ENCODE assay signal across 26 cellular contexts in the genomic region with DNA sequence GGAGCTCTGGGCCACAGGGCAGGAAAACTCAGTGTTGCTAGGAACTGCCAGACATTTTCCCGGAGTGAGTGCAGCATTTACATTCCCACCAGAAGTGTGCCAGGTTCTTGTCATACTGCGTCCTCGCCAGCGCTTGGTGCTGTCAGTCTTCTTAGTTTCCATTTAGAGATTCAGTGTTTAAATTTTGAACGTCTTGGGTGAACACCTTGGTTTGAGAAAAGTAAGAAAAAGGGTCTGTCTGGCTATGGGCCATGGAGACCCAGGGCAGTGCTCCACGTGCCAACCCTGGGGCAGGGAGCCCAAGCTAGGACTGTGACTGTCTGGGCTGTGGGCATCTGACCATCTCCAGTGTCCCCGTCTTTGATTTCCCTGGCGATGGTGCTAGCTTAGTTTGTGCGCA. TPM values are rescaled to one million over a fixed set of nuclear protein-coding genes. Genes with fewer than 3 reads are reported as not detected.
"Had no signal": no experiment of that assay in that cellular context is flagged by ENCODE, and none has a peak within 500 bp of the region (broad histone marks: within the 10 kb centered on the region; RNA-seq: fewer than 3 reads in every experiment).

No MANE protein-coding gene starts in this region.

- H3K27ac Mint-ChIP-seq: activated B cell treated with CpG ODN at 0.5 μM for 24 hours; activated CD4-positive, alpha-beta memory T cell treated with anti-CD3 and anti-CD28 coated beads for 36 hours; activated naive CD4-positive, alpha-beta T cell treated with anti-CD3 and anti-CD28 coated beads for 36 hours; activated naive CD8-positive, alpha-beta T cell treated with anti-CD3 and anti-CD28 coated beads, Interleukin-2, amount 10 ng/mL, durations not matched to agents 7 days and 5 days; activated T-helper 2 cell treated with anti-CD3 and anti-CD28 coated beads, Interferon-gamma antibody, Interleukin-2, Interleukin-4, amounts not matched to agents 10 μg/mL and 5 μg/mL and 100 μg/mL, durations not matched to agents 14 hours and 24 hours and 36 hours; endodermal cell; T-helper 17 cell had no signal

- H3K4me1 ChIP-seq: breast epithelium, esophagus squamous epithelium, pancreas had no signal

- H3K9me3 ChIP-seq: breast epithelium, esophagus squamous epithelium, gastroesophageal sphincter, heart left ventricle, neutrophil, pancreas had no signal

- H3K4me3 Mint-ChIP-seq: activated B cell treated with CpG ODN at 0.5 μM for 24 hours; activated CD4-positive, alpha-beta memory T cell treated with anti-CD3 and anti-CD28 coated beads for 36 hours; activated naive CD4-positive, alpha-beta T cell treated with anti-CD3 and anti-CD28 coated beads for 36 hours; activated naive CD8-positive, alpha-beta T cell treated with anti-CD3 and anti-CD28 coated beads, Interleukin-2, amount 10 ng/mL, durations not matched to agents 7 days and 5 days; endodermal cell; naive thymus-derived CD4-positive, alpha-beta T cell; T-helper 17 cell had no signal

- H3K4me3 ChIP-seq: breast epithelium, coronary artery, esophagus squamous epithelium, gastroesophageal sphincter, heart left ventricle, pancreas, SK-N-MC, smooth muscle cell had no signal

- H3K27me3 ChIP-seq: breast epithelium, esophagus squamous epithelium, gastroesophageal sphincter, heart left ventricle, neutrophil, pancreas had no signal

- H3K36me3 ChIP-seq: breast epithelium, neutrophil, pancreas had no signal

- H3K27me3 Mint-ChIP-seq: activated B cell treated with CpG ODN at 0.5 μM for 24 hours; activated CD4-positive, alpha-beta memory T cell treated with anti-CD3 and anti-CD28 coated beads for 36 hours; activated naive CD8-positive, alpha-beta T cell treated with anti-CD3 and anti-CD28 coated beads, Interleukin-2, amount 10 ng/mL, durations not matched to agents 7 days and 5 days; naive thymus-derived CD4-positive, alpha-beta T cell; T-helper 17 cell had no signal

- H3K36me3 Mint-ChIP-seq: activated CD4-positive, alpha-beta memory T cell treated with anti-CD3 and anti-CD28 coated beads for 36 hours; activated naive CD8-positive, alpha-beta T cell treated with anti-CD3 and anti-CD28 coated beads, Interleukin-2, amount 10 ng/mL, durations not matched to agents 7 days and 5 days had no signal

- H3K27ac ChIP-seq: breast epithelium, coronary artery, esophagus squamous epithelium, gastroesophageal sphincter, heart left ventricle, neutrophil, pancreas, SK-N-MC had no signal

- H3K9me3 Mint-ChIP-seq: activated B cell treated with CpG ODN at 0.5 μM for 24 hours; activated CD4-positive, alpha-beta memory T cell treated with anti-CD3 and anti-CD28 coated beads for 36 hours; activated naive CD4-positive, alpha-beta T cell treated with anti-CD3 and anti-CD28 coated beads for 36 hours; activated naive CD8-positive, alpha-beta T cell treated with anti-CD3 and anti-CD28 coated beads, Interleukin-2, amount 10 ng/mL, durations not matched to agents 7 days and 5 days; activated T-helper 2 cell treated with anti-CD3 and anti-CD28 coated beads, Interferon-gamma antibody, Interleukin-2, Interleukin-4, amounts not matched to agents 10 μg/mL and 5 μg/mL and 100 μg/mL, durations not matched to agents 14 hours and 24 hours and 36 hours; endodermal cell; naive thymus-derived CD4-positive, alpha-beta T cell had no signal

- ATAC-seq: gastroesophageal sphincter; left colon; naive thymus-derived CD4-positive, alpha-beta T cell; pancreas; sciatic nerve; T-helper 17 cell had no signal

- DNase-seq: activated B cell treated with CpG ODN at 0.5 μM for 24 hours; activated CD4-positive, alpha-beta memory T cell treated with anti-CD3 and anti-CD28 coated beads for 36 hours; activated CD4-positive, alpha-beta T cell treated with anti-CD3 and anti-CD28 coated beads for 4 hours; activated naive CD4-positive, alpha-beta T cell treated with anti-CD3 and anti-CD28 coated beads for 36 hours; activated naive CD8-positive, alpha-beta T cell treated with anti-CD3 and anti-CD28 coated beads, Interleukin-2, amount 10 ng/mL, durations not matched to agents 7 days and 5 days; activated T-cell treated with anti-CD3 and anti-CD28 coated beads, Interleukin-2, amount 50 U/mL, for 1 hour; amniotic stem cell; endodermal cell; esophagus squamous epithelium; heart left ventricle; islet precursor cell; left colon; naive thymus-derived CD4-positive, alpha-beta T cell; pancreas; stimulated activated CD4-positive, alpha-beta T cell treated with anti-CD3 and anti-CD28 coated beads, Interleukin-4, amount 100 ng/mL, for 1 hour; stimulated activated naive CD4-positive, alpha-beta T cell treated with Interleukin-2 at 50 U/mL for 16 hours; SW 1271; T-helper 17 cell had no signal

RNA-seq across cellular contexts. Expression of gene GJC2, which starts 31.9 kb away (rescaled TPM):
- total RNA-seq: smooth muscle cell had no signal
